In the genomic region with DNA sequence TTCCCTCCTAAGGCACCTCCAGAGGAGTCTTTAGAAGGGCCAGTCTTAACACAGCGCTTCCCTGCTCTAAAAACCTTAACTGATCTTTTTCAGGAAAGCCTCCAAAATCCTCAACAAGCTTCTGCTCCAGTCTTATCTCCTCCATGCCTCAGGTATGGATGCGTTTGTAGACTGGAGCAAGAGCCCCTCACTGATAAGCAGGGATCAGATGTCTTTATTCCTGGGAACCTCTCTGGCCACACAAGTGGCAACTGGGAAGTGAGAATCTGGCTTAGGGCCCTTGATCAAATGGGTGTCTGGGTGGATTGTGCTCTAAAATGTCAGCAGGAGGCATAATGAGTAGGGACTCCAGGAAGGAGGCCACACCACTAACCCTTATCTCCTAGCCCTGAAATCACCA, we compare ENCODE assay signal across 8 cellular contexts. TPM values are rescaled to one million over a fixed set of nuclear protein-coding genes. Genes with fewer than 3 reads are reported as not detected.
DNase-seq lines count a peak whose midpoint lies in the region; ATAC-seq lines count a peak whose summit lies in the region.

No MANE protein-coding gene starts in this region.

- no peaks in the 10 kb centered on the region for H3K36me3 ChIP-seq in CD4-positive, alpha-beta memory T cell (ENCODE audit: insufficient read depth, low read length)
- no peaks in the 10 kb centered on the region for H3K36me3 ChIP-seq in HUES48 (ENCODE audit: control insufficient read depth, insufficient read depth, low read length)
- H3K36me3 ChIP-seq in muscle layer of colon (ENCODE audit: insufficient read depth, low read length), result no peaks in the 10 kb centered on the region

- CTCF ChIA-PET in CD4-positive, alpha-beta memory T cell (lab: Charles Lee; ENCODE audit: partially characterized antibody), result interaction anchor here (1.5 kb wide), 1 partner anchor 21 kb away, joined by 3 read pairs; no protein-coding TSS in a partner anchor

- H3K9ac ChIP-seq in HUES48 (ENCODE audit: low read depth, low read length), result peak overlapping the region; percentile 70; the same call in 1 of the 2 replicates
- peak overlapping the region; percentile 14 for H3K9ac ChIP-seq in muscle layer of colon (ENCODE audit: low read length)

- POLR2A ChIA-PET in CD4-positive, alpha-beta memory T cell (lab: Charles Lee; ENCODE audit: partially characterized antibody), result no interaction called here

- intact Hi-C loops in CD4-positive, alpha-beta memory T cell (cut with micrococcal nuclease), result no loop called here

- H3K27me3 Mint-ChIP-seq in CD4-positive, alpha-beta memory T cell, result peaks cover 45 to 48% of the 10 kb centered on the region in 2 donors
- peaks cover 64% of the 10 kb centered on the region for H3K27me3 Mint-ChIP-seq in activated naive CD8-positive, alpha-beta T cell treated with anti-CD3 and anti-CD28 coated beads, Interleukin-2, amount 50 U/mL, for 24 hours

- no peak overlapping the region for H3K4me3 ChIP-seq in CD4-positive, alpha-beta memory T cell (ENCODE audit: low read length in 2 of 2)
- H3K4me3 ChIP-seq in HUES48 (ENCODE audit: low read depth, low read length), result peak overlapping the region; percentile 68
- H3K4me3 ChIP-seq in muscle layer of colon (ENCODE audit: low read depth in 1 of 2, low read length in 2 of 2), result peak overlapping the region in 1 of 2 donors; percentile 74

- H3K4me3 Mint-ChIP-seq in CD4-positive, alpha-beta memory T cell, result peak overlapping the region; percentile 68 to 91 (median 86)
- H3K4me3 Mint-ChIP-seq in activated naive CD8-positive, alpha-beta T cell treated with anti-CD3 and anti-CD28 coated beads, Interleukin-2, amount 50 U/mL, for 24 hours, result peak overlapping the region; percentile 75

- H3K9me3 Mint-ChIP-seq in CD4-positive, alpha-beta memory T cell, result peaks cover 0 to 2% (median 0%) of the 10 kb centered on the region in 8 donors
- H3K9me3 Mint-ChIP-seq in activated naive CD8-positive, alpha-beta T cell treated with anti-CD3 and anti-CD28 coated beads, Interleukin-2, amount 50 U/mL, for 24 hours, result no peaks in the 10 kb centered on the region

- H3K9me3 ChIP-seq in CD4-positive, alpha-beta memory T cell (ENCODE audit: control insufficient read depth in 1 of 2, low read length in 2 of 2), result no peaks in the 10 kb centered on the region
- no peaks in the 10 kb centered on the region for H3K9me3 ChIP-seq in HUES48 (ENCODE audit: control insufficient read depth, insufficient read depth, low read length)
- no peaks in the 10 kb centered on the region for H3K9me3 ChIP-seq in muscle layer of colon (ENCODE audit: low read length)

- H3K27me3 ChIP-seq in CD4-positive, alpha-beta memory T cell (ENCODE audit: insufficient read depth, low read length), result peaks cover 22% of the 10 kb centered on the region
- peaks cover 7% of the 10 kb centered on the region; the same call in 1 of the 2 replicates for H3K27me3 ChIP-seq in HUES48 (ENCODE audit: control insufficient read depth, insufficient read depth, low read length)
- no peaks in the 10 kb centered on the region for H3K27me3 ChIP-seq in muscle layer of colon (ENCODE audit: control insufficient read depth in 1 of 2, insufficient read depth in 2 of 2, low read length in 2 of 2)

- peaks cover 4% of the 10 kb centered on the region for H3K4me1 ChIP-seq in CD4-positive, alpha-beta memory T cell (ENCODE audit: insufficient read depth, low read length)
- H3K4me1 ChIP-seq in HUES48 (ENCODE audit: control insufficient read depth, insufficient read depth, low read length) (peaks cover 8% of the 10 kb centered on the region), muscle layer of colon (ENCODE audit: insufficient read depth, low read length) (peaks cover 9% of the 10 kb centered on the region)

- DNase-seq in CD4-positive, alpha-beta memory T cell, result no peak
- no peak for DNase-seq in activated naive CD8-positive, alpha-beta T cell treated with anti-CD3 and anti-CD28 coated beads, Interleukin-2, amount 50 U/mL, for 24 hours
- no peak for DNase-seq in activated CD4-positive, alpha-beta T cell treated with anti-CD3 and anti-CD28 coated beads, Interleukin-2, amount 50 U/mL, for 4 hours

- no peak overlapping the region for H3K27ac Mint-ChIP-seq in CD4-positive, alpha-beta memory T cell
- H3K27ac Mint-ChIP-seq in activated naive CD8-positive, alpha-beta T cell treated with anti-CD3 and anti-CD28 coated beads, Interleukin-2, amount 50 U/mL, for 24 hours, result no peak overlapping the region

- no peak for ATAC-seq in activated naive CD8-positive, alpha-beta T cell treated with anti-CD3 and anti-CD28 coated beads, Interleukin-2, amount 50 U/mL, for 24 hours
- no peak for ATAC-seq in HG02938 (IDR thresholded peaks at IDR 0.05; ENCODE audit: unreplicated experiment)
- ATAC-seq in GM19395 (IDR thresholded peaks at IDR 0.05; ENCODE audit: unreplicated experiment), result no peak
- ATAC-seq in GM19324 (IDR thresholded peaks at IDR 0.05; ENCODE audit: low FRiP score, unreplicated experiment), result no peak

- H3K4me1 Mint-ChIP-seq in CD4-positive, alpha-beta memory T cell, result peaks cover 5 to 19% (median 8%) of the 10 kb centered on the region in 4 donors
- H3K4me1 Mint-ChIP-seq in activated naive CD8-positive, alpha-beta T cell treated with anti-CD3 and anti-CD28 coated beads, Interleukin-2, amount 50 U/mL, for 24 hours, result peaks cover 10% of the 10 kb centered on the region

- H3K36me3 Mint-ChIP-seq in CD4-positive, alpha-beta memory T cell, result peaks cover 0 to 2% of the 10 kb centered on the region in 2 donors
- H3K36me3 Mint-ChIP-seq in activated naive CD8-positive, alpha-beta T cell treated with anti-CD3 and anti-CD28 coated beads, Interleukin-2, amount 50 U/mL, for 24 hours (ENCODE audit: low read depth), result no peaks in the 10 kb centered on the region

- no peak overlapping the region for H3K27ac ChIP-seq in CD4-positive, alpha-beta memory T cell (ENCODE audit: low read depth, low read length)
- H3K27ac ChIP-seq in HUES48 (ENCODE audit: low read depth, low read length) (peak overlapping the region; percentile 26), muscle layer of colon (ENCODE audit: low read depth, low read length) (no peak overlapping the region)

RNA-seq across cellular contexts. Expression of a gene that starts 1.4 kb away (rescaled TPM):
- not detected for total RNA-seq in CD4-positive, alpha-beta memory T cell
- polyA plus RNA-seq in CD4-positive, alpha-beta memory T cell, result not detected
